Comparison of ENCODE assay signal across 1 cellular context in the genomic region with DNA sequence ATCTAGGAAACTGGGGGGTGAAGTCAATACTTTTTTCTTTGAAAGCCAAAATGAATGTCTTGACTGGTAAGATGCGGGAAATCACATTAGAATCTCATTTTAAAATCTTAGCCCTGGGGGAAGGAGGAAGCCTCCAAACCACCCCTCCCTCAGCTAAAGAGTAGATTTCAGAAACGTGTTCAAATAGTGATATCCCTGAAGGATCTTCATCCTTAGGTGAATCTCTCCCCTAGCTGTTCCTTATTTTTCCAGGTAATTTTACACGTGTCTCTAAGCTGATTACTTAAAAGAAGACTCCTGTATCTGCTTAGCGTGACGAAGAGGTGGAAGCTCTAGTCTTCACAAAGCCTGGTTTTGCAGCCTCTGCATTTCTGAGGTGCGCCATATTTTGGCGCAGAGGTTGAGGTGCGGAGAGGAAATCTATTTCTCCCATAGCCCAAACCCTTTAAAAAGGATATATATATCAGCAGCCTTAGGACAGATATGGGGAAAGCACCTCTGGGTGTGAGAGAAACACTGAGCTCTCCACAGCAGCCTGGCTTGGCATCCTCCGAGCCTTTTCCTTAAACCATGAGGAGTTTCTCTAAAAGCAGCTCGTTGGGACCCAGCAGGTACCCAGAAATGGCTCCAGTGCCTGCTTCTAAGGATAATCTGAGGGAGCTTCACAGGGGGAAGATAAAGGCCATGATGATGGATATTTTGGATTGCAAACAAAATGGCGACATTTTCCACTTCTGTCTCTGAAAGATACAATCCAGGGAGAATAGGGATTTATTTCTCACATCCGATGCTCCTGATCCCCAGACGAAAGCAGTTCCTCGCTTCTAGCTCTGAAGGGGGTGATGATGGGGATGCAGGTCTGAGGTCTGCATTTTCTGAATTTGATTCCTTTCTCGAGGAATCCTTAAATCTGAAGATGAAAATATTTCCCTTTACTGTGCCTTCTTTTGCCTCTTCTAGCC.
TF ChIP-seq lines count a peak whose summit lies in the region.

No MANE protein-coding gene starts in this region.

TF ChIP-seq in GM23338, 12 proteins besides CTCF, POLR2A, EP300 and RAD21:
- TF ChIP-seq, protein P1, sequence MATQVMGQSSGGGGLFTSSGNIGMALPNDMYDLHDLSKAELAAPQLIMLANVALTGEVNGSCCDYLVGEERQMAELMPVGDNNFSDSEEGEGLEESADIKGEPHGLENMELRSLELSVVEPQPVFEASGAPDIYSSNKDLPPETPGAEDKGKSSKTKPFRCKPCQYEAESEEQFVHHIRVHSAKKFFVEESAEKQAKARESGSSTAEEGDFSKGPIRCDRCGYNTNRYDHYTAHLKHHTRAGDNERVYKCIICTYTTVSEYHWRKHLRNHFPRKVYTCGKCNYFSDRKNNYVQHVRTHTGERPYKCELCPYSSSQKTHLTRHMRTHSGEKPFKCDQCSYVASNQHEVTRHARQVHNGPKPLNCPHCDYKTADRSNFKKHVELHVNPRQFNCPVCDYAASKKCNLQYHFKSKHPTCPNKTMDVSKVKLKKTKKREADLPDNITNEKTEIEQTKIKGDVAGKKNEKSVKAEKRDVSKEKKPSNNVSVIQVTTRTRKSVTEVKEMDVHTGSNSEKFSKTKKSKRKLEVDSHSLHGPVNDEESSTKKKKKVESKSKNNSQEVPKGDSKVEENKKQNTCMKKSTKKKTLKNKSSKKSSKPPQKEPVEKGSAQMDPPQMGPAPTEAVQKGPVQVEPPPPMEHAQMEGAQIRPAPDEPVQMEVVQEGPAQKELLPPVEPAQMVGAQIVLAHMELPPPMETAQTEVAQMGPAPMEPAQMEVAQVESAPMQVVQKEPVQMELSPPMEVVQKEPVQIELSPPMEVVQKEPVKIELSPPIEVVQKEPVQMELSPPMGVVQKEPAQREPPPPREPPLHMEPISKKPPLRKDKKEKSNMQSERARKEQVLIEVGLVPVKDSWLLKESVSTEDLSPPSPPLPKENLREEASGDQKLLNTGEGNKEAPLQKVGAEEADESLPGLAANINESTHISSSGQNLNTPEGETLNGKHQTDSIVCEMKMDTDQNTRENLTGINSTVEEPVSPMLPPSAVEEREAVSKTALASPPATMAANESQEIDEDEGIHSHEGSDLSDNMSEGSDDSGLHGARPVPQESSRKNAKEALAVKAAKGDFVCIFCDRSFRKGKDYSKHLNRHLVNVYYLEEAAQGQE (IDR thresholded peaks at IDR 0.05; ENCODE audit: unreplicated experiment) = no peak
- peak; percentile 84 for TF ChIP-seq EZH2 (IDR thresholded peaks at IDR 0.05; ENCODE audit: low read depth, unreplicated experiment)
- TF ChIP-seq NANOG (IDR thresholded peaks at IDR 0.05; ENCODE audit: borderline replicate concordance) = no peak
- TF ChIP-seq POLR2AphosphoS5 (IDR thresholded peaks at IDR 0.05; ENCODE audit: low read depth) = no peak
- TF ChIP-seq EZH2phosphoT487 (IDR thresholded peaks at IDR 0.05; ENCODE audit: unreplicated experiment) = peak; percentile 50
- TF ChIP-seq, protein P2, sequence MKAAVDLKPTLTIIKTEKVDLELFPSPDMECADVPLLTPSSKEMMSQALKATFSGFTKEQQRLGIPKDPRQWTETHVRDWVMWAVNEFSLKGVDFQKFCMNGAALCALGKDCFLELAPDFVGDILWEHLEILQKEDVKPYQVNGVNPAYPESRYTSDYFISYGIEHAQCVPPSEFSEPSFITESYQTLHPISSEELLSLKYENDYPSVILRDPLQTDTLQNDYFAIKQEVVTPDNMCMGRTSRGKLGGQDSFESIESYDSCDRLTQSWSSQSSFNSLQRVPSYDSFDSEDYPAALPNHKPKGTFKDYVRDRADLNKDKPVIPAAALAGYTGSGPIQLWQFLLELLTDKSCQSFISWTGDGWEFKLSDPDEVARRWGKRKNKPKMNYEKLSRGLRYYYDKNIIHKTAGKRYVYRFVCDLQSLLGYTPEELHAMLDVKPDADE (IDR thresholded peaks at IDR 0.05) = no peak
- TF ChIP-seq JUNB (IDR thresholded peaks at IDR 0.05; ENCODE audit: unreplicated experiment) = no peak
- no peak for TF ChIP-seq ZNF331 (CRISPR knock-in tag; IDR thresholded peaks at IDR 0.05; ENCODE audit: low read depth)
- TF ChIP-seq STAT1 (IDR thresholded peaks at IDR 0.05; ENCODE audit: unreplicated experiment) = no peak
- TF ChIP-seq, protein P3, sequence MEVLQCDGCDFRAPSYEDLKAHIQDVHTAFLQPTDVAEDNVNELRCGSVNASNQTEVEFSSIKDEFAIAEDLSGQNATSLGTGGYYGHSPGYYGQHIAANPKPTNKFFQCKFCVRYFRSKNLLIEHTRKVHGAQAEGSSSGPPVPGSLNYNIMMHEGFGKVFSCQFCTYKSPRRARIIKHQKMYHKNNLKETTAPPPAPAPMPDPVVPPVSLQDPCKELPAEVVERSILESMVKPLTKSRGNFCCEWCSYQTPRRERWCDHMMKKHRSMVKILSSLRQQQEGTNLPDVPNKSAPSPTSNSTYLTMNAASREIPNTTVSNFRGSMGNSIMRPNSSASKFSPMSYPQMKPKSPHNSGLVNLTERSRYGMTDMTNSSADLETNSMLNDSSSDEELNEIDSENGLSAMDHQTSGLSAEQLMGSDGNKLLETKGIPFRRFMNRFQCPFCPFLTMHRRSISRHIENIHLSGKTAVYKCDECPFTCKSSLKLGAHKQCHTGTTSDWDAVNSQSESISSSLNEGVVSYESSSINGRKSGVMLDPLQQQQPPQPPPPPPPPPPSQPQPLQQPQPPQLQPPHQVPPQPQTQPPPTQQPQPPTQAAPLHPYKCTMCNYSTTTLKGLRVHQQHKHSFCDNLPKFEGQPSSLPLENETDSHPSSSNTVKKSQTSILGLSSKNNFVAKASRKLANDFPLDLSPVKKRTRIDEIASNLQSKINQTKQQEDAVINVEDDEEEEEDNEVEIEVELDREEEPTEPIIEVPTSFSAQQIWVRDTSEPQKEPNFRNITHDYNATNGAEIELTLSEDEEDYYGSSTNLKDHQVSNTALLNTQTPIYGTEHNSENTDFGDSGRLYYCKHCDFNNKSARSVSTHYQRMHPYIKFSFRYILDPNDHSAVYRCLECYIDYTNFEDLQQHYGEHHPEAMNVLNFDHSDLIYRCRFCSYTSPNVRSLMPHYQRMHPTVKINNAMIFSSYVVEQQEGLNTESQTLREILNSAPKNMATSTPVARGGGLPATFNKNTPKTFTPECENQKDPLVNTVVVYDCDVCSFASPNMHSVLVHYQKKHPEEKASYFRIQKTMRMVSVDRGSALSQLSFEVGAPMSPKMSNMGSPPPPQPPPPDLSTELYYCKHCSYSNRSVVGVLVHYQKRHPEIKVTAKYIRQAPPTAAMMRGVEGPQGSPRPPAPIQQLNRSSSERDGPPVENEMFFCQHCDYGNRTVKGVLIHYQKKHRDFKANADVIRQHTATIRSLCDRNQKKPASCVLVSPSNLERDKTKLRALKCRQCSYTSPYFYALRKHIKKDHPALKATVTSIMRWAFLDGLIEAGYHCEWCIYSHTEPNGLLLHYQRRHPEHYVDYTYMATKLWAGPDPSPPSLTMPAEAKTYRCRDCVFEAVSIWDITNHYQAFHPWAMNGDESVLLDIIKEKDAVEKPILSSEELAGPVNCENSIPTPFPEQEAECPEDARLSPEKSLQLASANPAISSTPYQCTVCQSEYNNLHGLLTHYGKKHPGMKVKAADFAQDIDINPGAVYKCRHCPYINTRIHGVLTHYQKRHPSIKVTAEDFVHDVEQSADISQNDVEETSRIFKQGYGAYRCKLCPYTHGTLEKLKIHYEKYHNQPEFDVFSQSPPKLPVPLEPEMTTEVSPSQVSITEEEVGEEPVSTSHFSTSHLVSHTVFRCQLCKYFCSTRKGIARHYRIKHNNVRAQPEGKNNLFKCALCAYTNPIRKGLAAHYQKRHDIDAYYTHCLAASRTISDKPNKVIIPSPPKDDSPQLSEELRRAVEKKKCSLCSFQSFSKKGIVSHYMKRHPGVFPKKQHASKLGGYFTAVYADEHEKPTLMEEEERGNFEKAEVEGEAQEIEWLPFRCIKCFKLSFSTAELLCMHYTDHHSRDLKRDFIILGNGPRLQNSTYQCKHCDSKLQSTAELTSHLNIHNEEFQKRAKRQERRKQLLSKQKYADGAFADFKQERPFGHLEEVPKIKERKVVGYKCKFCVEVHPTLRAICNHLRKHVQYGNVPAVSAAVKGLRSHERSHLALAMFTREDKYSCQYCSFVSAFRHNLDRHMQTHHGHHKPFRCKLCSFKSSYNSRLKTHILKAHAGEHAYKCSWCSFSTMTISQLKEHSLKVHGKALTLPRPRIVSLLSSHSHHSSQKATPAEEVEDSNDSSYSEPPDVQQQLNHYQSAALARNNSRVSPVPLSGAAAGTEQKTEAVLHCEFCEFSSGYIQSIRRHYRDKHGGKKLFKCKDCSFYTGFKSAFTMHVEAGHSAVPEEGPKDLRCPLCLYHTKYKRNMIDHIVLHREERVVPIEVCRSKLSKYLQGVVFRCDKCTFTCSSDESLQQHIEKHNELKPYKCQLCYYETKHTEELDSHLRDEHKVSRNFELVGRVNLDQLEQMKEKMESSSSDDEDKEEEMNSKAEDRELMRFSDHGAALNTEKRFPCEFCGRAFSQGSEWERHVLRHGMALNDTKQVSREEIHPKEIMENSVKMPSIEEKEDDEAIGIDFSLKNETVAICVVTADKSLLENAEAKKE (CRISPR knock-in tag; IDR thresholded peaks at IDR 0.05) = no peak
- TF ChIP-seq CREB1 (CRISPR knock-in tag; IDR thresholded peaks at IDR 0.05; ENCODE audit: low read depth) = no peak
- TF ChIP-seq ZNF114 (CRISPR knock-in tag; IDR thresholded peaks at IDR 0.05) = no peak
TF ChIP-seq in GM23338: peak in this region for 2.
